Comparison of ENCODE assay signal across 8 cellular contexts in genomic region chr14:80954771-80955299, GRCh38. TPM values are rescaled to one million over a fixed set of nuclear protein-coding genes. Genes with fewer than 3 reads are reported as not detected.
DNase-seq lines count a peak whose midpoint lies in the region; ATAC-seq and TF ChIP-seq lines count a peak whose summit lies in the region.

No MANE protein-coding gene starts in this region.

- peak; percentile 74 to 83 (median 80) for TF ChIP-seq CTCF in right lobe of liver (IDR thresholded peaks at IDR 0.05)

- H3K4me1 ChIP-seq in duodenal mucosa (ENCODE audit: control insufficient read depth in 1 of 2, insufficient read depth in 2 of 2, low read length in 2 of 2): peaks cover 4 to 11% of the 10 kb centered on the region in 2 donors
- H3K4me1 ChIP-seq in right lobe of liver: peaks cover 0 to 16% (median 0%) of the 10 kb centered on the region in 4 donors

- DNase-seq in D341Med (ENCODE audit: low spot score) (peak; percentile 92), NCI-H446 treated with DMSO at 0.1 percent for 48 hours (lab: John Stamatoyannopoulos, UW) (peak; percentile 51), right lobe of liver (peak; percentile 81 to 84 (median 83))
- DNase-seq in activated CD4-positive, alpha-beta T cell treated with anti-CD3 and anti-CD28 coated beads, Interleukin-2, amount 50 U/mL, for 4 hours: peak; percentile 69 to 75
- DNase-seq in stimulated activated CD4-positive, alpha-beta T cell treated with anti-CD3 and anti-CD28 coated beads, Interleukin-2, amount 100 ng/mL, for 24 hours: peak; percentile 76 to 82

- H3K27me3 ChIP-seq in duodenal mucosa (ENCODE audit: control insufficient read depth in 1 of 2, insufficient read depth in 2 of 2, low read length in 2 of 2) (peaks cover 9 to 13% of the 10 kb centered on the region in 2 donors), right lobe of liver (no peaks in the 10 kb centered on the region)

- intact Hi-C loops in right lobe of liver (cut with DNase I): no loop called here

- ATAC-seq in HG02885 (IDR thresholded peaks at IDR 0.05; ENCODE audit: poor library complexity, unreplicated experiment) (peak; percentile 30), right lobe of liver (peak; percentile 95 to 97 (median 97)), HG02884 (IDR thresholded peaks at IDR 0.05; ENCODE audit: unreplicated experiment) (no peak)

- H3K9me3 ChIP-seq in duodenal mucosa (ENCODE audit: control insufficient read depth in 1 of 2, low read length in 2 of 2) (no peaks in the 10 kb centered on the region), right lobe of liver (no peaks in the 10 kb centered on the region)

- peak overlapping the region; percentile 41 to 69 for H3K9ac ChIP-seq in duodenal mucosa (ENCODE audit: low read depth in 1 of 2, low read length in 2 of 2)

- WGBS in right lobe of liver (ENCODE audit: insufficient coverage, low coverage, low lambda C conversion rate, missing lambda C conversion rate): 0% methylated on average over 10 of the region's 28 CpGs

- no peak for TF ChIP-seq POLR2A in right lobe of liver (IDR thresholded peaks at IDR 0.05)

- H3K36me3 ChIP-seq in duodenal mucosa (ENCODE audit: control insufficient read depth in 1 of 2, insufficient read depth in 2 of 2, low read length in 2 of 2) (no peaks in the 10 kb centered on the region), right lobe of liver (no peaks in the 10 kb centered on the region)

- peak overlapping the region; percentile 67 to 74 for H3K4me3 ChIP-seq in duodenal mucosa (ENCODE audit: low read depth in 1 of 2, low read length in 2 of 2)
- peak overlapping the region; percentile 44 to 57 (median 53) for H3K4me3 ChIP-seq in right lobe of liver

- no peak overlapping the region for H3K27ac ChIP-seq in duodenal mucosa (ENCODE audit: low read depth, low read length)
- H3K27ac ChIP-seq in right lobe of liver: no peak overlapping the region

RNA-seq across cellular contexts. Expression of gene TSHR, which starts 0.6 kb away (rescaled TPM):
- total RNA-seq in right lobe of liver: under 1 TPM in 1 of 6 experiments, not detected in 5; 0.37 TPM

RNA-seq across cellular contexts. Expression of gene CEP128, which starts 13.3 kb away (rescaled TPM):
- total RNA-seq in right lobe of liver: 1 to 10 TPM in 5 of 6 experiments, under 1 TPM in 1; 0.81 to 9.5 (median 1.7) TPM
